Comparison of ENCODE assay signal across 9 cellular contexts in the genomic region with DNA sequence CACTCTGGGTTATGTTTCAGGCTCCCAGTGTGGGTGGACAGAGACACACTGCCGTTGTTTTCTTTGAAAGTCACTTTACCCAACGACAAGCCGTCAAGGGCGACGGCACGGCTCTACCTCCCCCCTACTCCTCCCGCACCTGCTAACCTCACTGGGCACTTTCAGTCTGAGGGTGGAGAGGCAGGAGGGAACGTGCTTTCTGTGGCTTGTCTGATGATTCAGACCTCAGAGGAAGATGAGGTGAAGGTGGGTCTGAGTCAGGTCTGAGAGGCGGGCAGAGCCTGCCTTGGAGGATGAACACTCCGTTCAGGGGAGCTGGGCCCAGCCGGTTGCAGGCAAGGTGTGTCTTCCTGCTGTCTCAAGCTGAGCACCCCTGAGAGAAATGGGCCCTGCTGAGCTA.
DNase-seq lines count a peak whose midpoint lies in the region; ATAC-seq and TF ChIP-seq lines count a peak whose summit lies in the region.
"Had no signal": no experiment of that assay in that cellular context is flagged by ENCODE, and none has a peak within 500 bp of the region (broad histone marks: within the 10 kb centered on the region; RNA-seq: fewer than 3 reads in every experiment).

No MANE protein-coding gene starts in this region.

- peak overlapping the region; percentile 45 for H3K4me3 Mint-ChIP-seq in T-helper 2 cell treated with Interferon-gamma antibody and Interleukin-4, amounts not matched to agents 5 μg/mL and 100 μg/mL, for 36 hours
- H3K4me3 Mint-ChIP-seq in activated T-cell treated with anti-CD3 and anti-CD28 coated beads, Interleukin-2, amount 50 U/mL, for 4 hours = no peak overlapping the region

- H3K27me3 Mint-ChIP-seq in T-helper 2 cell treated with Interferon-gamma antibody and Interleukin-4, amounts not matched to agents 5 μg/mL and 100 μg/mL, for 36 hours (ENCODE audit: low read depth) = no peaks in the 10 kb centered on the region
- H3K27me3 Mint-ChIP-seq in activated T-cell treated with anti-CD3 and anti-CD28 coated beads, Interleukin-2, amount 50 U/mL, for 4 hours (ENCODE audit: low read depth) = peaks cover 3% of the 10 kb centered on the region

- H3K27ac Mint-ChIP-seq in T-helper 2 cell treated with Interferon-gamma antibody and Interleukin-4, amounts not matched to agents 5 μg/mL and 100 μg/mL, for 36 hours = peak overlapping the region; percentile 58

- H3K4me1 Mint-ChIP-seq in T-helper 2 cell treated with Interferon-gamma antibody and Interleukin-4, amounts not matched to agents 5 μg/mL and 100 μg/mL, for 36 hours (ENCODE audit: low read depth) = peaks cover 38% of the 10 kb centered on the region
- H3K4me1 Mint-ChIP-seq in activated T-cell treated with anti-CD3 and anti-CD28 coated beads, Interleukin-2, amount 50 U/mL, for 4 hours (ENCODE audit: low read depth) = peaks cover 43% of the 10 kb centered on the region

- H3K9me3 ChIP-seq in left ventricle myocardium inferior (replicated peaks) = no peaks in the 10 kb centered on the region

- ATAC-seq in activated T-cell treated with anti-CD3 and anti-CD28 coated beads, Interleukin-2, amount 50 U/mL, for 4 hours = peak; percentile 93
- ATAC-seq in GM18502 (IDR thresholded peaks at IDR 0.05; ENCODE audit: poor library complexity, unreplicated experiment) = no peak

- intact Hi-C loops in left ventricle myocardium inferior (cut with micrococcal nuclease) = no loop called here

- TF ChIP-seq CTCF in left ventricle myocardium inferior (IDR thresholded peaks at IDR 0.05; ENCODE audit: borderline replicate concordance) = no peak

- H3K27ac ChIP-seq in left ventricle myocardium inferior (replicated peaks) = no peak overlapping the region

- H3K36me3 Mint-ChIP-seq in T-helper 2 cell treated with Interferon-gamma antibody and Interleukin-4, amounts not matched to agents 5 μg/mL and 100 μg/mL, for 36 hours (ENCODE audit: low read depth) = no peaks in the 10 kb centered on the region
- no peaks in the 10 kb centered on the region for H3K36me3 Mint-ChIP-seq in activated T-cell treated with anti-CD3 and anti-CD28 coated beads, Interleukin-2, amount 50 U/mL, for 4 hours (ENCODE audit: insufficient read depth)

- peaks cover 89% of the 10 kb centered on the region for H3K27me3 ChIP-seq in left ventricle myocardium inferior (ENCODE audit: low read depth)

- H3K4me1 ChIP-seq in left ventricle myocardium inferior = no peaks in the 10 kb centered on the region

- peak; percentile 77 for DNase-seq in T-helper 2 cell treated with Interferon-gamma antibody and Interleukin-4, amounts not matched to agents 5 μg/mL and 100 μg/mL, for 36 hours (ENCODE audit: low spot score)
- DNase-seq in activated T-cell treated with anti-CD3 and anti-CD28 coated beads, Interleukin-2, amount 50 U/mL, for 4 hours = peak; percentile 47
- DNase-seq in mesenteric fat pad (ENCODE audit: low spot score) = peak; percentile 84
- peak; percentile 56 for DNase-seq in stimulated activated CD8-positive, alpha-beta memory T cell treated with anti-CD3 and anti-CD28 coated beads, Interleukin-4, amount 100 ng/mL, for 24 hours (ENCODE audit: low read depth)
- no peak for DNase-seq in NCI-H1092 treated with DMSO at 0.1 percent for 48 hours (lab: John Stamatoyannopoulos, UW)
- no peak for DNase-seq in anterior cingulate cortex (lab: John Stamatoyannopoulos, UW)
- DNase-seq in left ventricle myocardium inferior = no peak
- DNase-seq: cortex of kidney had no signal

- H3K4me3 ChIP-seq in left ventricle myocardium inferior = no peak overlapping the region

- H3K9me3 Mint-ChIP-seq in T-helper 2 cell treated with Interferon-gamma antibody and Interleukin-4, amounts not matched to agents 5 μg/mL and 100 μg/mL, for 36 hours = peaks cover 4% of the 10 kb centered on the region
- H3K9me3 Mint-ChIP-seq in activated T-cell treated with anti-CD3 and anti-CD28 coated beads, Interleukin-2, amount 50 U/mL, for 4 hours = no peaks in the 10 kb centered on the region

- H3K36me3 ChIP-seq in left ventricle myocardium inferior = no peaks in the 10 kb centered on the region

Comparison
In these comparisons a context has a peak if more than half of its experiments do, and no peak if none do; other contexts are left out.
1. DNase-seq: peak in T-helper 2 cell treated with Interferon-gamma antibody and Interleukin-4, amounts not matched to agents 5 μg/mL and 100 μg/mL, for 36 hours (single experiment), activated T-cell treated with anti-CD3 and anti-CD28 coated beads, Interleukin-2, amount 50 U/mL, for 4 hours (single experiment), mesenteric fat pad (single experiment) and stimulated activated CD8-positive, alpha-beta memory T cell treated with anti-CD3 and anti-CD28 coated beads, Interleukin-4, amount 100 ng/mL, for 24 hours (single experiment); none in NCI-H1092 treated with DMSO at 0.1 percent for 48 hours (single experiment), anterior cingulate cortex (0 of 58) and left ventricle myocardium inferior (single experiment).